Comparison of ENCODE assay signal across 2 cellular contexts in the genomic region with DNA sequence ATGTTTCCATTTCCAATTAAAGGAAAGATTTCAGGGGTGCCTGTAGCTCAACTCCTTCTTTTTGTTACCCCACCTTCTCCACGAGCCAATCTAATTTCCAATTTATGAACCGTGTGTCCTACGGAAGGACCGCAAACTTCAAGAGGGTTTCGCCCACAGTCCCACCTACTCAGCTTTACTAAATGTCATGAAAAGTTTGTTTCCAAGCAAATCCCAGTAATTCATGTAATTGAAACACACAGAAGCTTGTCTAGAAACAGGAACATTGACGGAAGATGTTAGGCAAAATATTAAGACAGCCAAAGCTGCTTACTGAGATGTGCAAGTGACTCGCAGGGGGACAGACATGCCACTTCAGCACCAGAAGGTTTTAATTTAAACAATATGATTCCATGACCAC.
TF ChIP-seq lines count a peak whose summit lies in the region.

No MANE protein-coding gene starts in this region.

TF ChIP-seq in A549, 52 proteins besides CTCF, POLR2A, EP300 and RAD21:
- no peak for TF ChIP-seq TFCP2L1 (CRISPR knock-in tag; IDR thresholded peaks at IDR 0.05)

TF ChIP-seq in H1, 55 proteins besides CTCF, POLR2A, EP300 and RAD21:
- TF ChIP-seq NRF1 (IDR thresholded peaks at IDR 0.05; ENCODE audit: low read depth, low read length): no peak
- TF ChIP-seq, protein P1, sequence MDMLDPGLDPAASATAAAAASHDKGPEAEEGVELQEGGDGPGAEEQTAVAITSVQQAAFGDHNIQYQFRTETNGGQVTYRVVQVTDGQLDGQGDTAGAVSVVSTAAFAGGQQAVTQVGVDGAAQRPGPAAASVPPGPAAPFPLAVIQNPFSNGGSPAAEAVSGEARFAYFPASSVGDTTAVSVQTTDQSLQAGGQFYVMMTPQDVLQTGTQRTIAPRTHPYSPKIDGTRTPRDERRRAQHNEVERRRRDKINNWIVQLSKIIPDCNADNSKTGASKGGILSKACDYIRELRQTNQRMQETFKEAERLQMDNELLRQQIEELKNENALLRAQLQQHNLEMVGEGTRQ (IDR thresholded peaks at IDR 0.05; ENCODE audit: low read length): no peak
- TF ChIP-seq, protein P2, sequence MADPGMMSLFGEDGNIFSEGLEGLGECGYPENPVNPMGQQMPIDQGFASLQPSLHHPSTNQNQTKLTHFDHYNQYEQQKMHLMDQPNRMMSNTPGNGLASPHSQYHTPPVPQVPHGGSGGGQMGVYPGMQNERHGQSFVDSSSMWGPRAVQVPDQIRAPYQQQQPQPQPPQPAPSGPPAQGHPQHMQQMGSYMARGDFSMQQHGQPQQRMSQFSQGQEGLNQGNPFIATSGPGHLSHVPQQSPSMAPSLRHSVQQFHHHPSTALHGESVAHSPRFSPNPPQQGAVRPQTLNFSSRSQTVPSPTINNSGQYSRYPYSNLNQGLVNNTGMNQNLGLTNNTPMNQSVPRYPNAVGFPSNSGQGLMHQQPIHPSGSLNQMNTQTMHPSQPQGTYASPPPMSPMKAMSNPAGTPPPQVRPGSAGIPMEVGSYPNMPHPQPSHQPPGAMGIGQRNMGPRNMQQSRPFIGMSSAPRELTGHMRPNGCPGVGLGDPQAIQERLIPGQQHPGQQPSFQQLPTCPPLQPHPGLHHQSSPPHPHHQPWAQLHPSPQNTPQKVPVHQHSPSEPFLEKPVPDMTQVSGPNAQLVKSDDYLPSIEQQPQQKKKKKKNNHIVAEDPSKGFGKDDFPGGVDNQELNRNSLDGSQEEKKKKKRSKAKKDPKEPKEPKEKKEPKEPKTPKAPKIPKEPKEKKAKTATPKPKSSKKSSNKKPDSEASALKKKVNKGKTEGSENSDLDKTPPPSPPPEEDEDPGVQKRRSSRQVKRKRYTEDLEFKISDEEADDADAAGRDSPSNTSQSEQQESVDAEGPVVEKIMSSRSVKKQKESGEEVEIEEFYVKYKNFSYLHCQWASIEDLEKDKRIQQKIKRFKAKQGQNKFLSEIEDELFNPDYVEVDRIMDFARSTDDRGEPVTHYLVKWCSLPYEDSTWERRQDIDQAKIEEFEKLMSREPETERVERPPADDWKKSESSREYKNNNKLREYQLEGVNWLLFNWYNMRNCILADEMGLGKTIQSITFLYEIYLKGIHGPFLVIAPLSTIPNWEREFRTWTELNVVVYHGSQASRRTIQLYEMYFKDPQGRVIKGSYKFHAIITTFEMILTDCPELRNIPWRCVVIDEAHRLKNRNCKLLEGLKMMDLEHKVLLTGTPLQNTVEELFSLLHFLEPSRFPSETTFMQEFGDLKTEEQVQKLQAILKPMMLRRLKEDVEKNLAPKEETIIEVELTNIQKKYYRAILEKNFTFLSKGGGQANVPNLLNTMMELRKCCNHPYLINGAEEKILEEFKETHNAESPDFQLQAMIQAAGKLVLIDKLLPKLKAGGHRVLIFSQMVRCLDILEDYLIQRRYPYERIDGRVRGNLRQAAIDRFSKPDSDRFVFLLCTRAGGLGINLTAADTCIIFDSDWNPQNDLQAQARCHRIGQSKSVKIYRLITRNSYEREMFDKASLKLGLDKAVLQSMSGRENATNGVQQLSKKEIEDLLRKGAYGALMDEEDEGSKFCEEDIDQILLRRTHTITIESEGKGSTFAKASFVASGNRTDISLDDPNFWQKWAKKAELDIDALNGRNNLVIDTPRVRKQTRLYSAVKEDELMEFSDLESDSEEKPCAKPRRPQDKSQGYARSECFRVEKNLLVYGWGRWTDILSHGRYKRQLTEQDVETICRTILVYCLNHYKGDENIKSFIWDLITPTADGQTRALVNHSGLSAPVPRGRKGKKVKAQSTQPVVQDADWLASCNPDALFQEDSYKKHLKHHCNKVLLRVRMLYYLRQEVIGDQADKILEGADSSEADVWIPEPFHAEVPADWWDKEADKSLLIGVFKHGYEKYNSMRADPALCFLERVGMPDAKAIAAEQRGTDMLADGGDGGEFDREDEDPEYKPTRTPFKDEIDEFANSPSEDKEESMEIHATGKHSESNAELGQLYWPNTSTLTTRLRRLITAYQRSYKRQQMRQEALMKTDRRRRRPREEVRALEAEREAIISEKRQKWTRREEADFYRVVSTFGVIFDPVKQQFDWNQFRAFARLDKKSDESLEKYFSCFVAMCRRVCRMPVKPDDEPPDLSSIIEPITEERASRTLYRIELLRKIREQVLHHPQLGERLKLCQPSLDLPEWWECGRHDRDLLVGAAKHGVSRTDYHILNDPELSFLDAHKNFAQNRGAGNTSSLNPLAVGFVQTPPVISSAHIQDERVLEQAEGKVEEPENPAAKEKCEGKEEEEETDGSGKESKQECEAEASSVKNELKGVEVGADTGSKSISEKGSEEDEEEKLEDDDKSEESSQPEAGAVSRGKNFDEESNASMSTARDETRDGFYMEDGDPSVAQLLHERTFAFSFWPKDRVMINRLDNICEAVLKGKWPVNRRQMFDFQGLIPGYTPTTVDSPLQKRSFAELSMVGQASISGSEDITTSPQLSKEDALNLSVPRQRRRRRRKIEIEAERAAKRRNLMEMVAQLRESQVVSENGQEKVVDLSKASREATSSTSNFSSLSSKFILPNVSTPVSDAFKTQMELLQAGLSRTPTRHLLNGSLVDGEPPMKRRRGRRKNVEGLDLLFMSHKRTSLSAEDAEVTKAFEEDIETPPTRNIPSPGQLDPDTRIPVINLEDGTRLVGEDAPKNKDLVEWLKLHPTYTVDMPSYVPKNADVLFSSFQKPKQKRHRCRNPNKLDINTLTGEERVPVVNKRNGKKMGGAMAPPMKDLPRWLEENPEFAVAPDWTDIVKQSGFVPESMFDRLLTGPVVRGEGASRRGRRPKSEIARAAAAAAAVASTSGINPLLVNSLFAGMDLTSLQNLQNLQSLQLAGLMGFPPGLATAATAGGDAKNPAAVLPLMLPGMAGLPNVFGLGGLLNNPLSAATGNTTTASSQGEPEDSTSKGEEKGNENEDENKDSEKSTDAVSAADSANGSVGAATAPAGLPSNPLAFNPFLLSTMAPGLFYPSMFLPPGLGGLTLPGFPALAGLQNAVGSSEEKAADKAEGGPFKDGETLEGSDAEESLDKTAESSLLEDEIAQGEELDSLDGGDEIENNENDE (IDR thresholded peaks at IDR 0.05; ENCODE audit: insufficient replicate concordance, low read length): no peak
- no peak for TF ChIP-seq POLR2AphosphoS5 (IDR thresholded peaks at IDR 0.05; ENCODE audit: low read depth, low read length)
- TF ChIP-seq, protein P3, sequence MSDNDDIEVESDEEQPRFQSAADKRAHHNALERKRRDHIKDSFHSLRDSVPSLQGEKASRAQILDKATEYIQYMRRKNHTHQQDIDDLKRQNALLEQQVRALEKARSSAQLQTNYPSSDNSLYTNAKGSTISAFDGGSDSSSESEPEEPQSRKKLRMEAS (IDR thresholded peaks at IDR 0.05): no peak
- no peak for TF ChIP-seq RBBP5 (IDR thresholded peaks at IDR 0.05; ENCODE audit: borderline replicate concordance, low read depth, low read length)
- TF ChIP-seq TAF7 (optimal IDR thresholded peaks at IDR 0.05; ENCODE audit: borderline replicate concordance, low read depth, low read length): no peak
- no peak for TF ChIP-seq ASH2L (IDR thresholded peaks at IDR 0.05; ENCODE audit: low read length)
- TF ChIP-seq CBX5 (IDR thresholded peaks at IDR 0.05; ENCODE audit: low read depth, low read length): no peak
